ENCODE assay signal across 8 cellular contexts in the genomic region with DNA sequence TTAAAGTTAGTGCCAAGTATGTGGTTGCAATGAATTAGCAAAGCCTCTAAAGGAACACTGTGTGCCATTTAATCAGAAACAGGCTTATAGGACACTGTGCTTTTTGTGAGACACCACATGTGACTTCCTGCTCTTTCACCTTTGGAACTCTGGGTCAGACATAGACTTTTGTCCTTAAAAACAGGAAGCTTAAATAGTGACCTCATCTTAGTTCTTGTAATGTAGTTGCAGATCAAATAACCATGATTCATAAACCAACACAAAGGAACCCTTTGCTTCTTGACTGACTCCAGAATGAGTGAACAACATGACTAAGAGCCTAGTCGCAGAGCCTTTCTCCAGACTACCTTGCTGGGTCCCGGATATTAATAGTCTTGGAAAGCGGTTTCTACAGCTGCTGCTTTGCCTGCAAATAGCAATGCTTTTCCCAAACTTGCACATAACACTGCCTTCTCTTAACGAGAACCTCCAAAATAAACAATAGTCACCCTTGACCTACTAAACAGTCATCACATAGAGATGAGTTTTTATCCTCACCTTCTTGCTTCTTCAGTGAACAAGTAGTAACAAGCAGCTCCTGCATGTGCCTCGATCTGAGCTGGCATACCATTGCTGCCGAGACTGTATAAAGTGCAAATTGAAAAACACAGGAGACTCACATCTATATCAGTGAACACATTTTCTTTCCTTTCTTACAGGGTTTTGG.
DNase-seq lines count a peak whose midpoint lies in the region; ATAC-seq and TF ChIP-seq lines count a peak whose summit lies in the region.
"Not testable (repeated sequence)": the region's sequence is repeated elsewhere in the genome, so short reads cannot be mapped to it uniquely, and the experiment has no call there.

No MANE protein-coding gene starts in this region.

- not testable (repeated sequence) for H2AFZ ChIP-seq in PC-3 (ENCODE audit: low read length)

- TSS peak; percentile 73 for BruUV-seq in PC-3 (replicated peaks; lab: Mats Ljungman, UMichigan)

- ATAC-seq in PC-3: not testable (repeated sequence)

- WGBS in liver: 55% methylated on average over 3 of the region's 6 CpGs
- WGBS in sigmoid colon, 2 donors: 61 to 72% methylated on average over 5 of the region's 6 CpGs
- 58% methylated on average over 6 of the region's 6 CpGs; no CpG with 5 or more reads in 1 of the 2 donors for WGBS in transverse colon (ENCODE audit: low coverage in 1 of 2), 2 donors

- H3F3A ChIP-seq in PC-3 (ENCODE audit: low read length, unreplicated experiment): not testable (repeated sequence)

- TF ChIP-seq POLR2A in sigmoid colon (IDR thresholded peaks at IDR 0.05); transverse colon (IDR thresholded peaks at IDR 0.05): not testable (repeated sequence)

- H4K20me1 ChIP-seq in PC-3 (ENCODE audit: low read length): not testable (repeated sequence)

- peak overlapping the region; percentile 84 for H3K9ac ChIP-seq in PC-3 (ENCODE audit: low read length)
- H3K9ac ChIP-seq in liver (ENCODE audit: low read depth in 1 of 2, low read length in 2 of 2): not testable (repeated sequence)

- not testable (repeated sequence) for H3K9me2 ChIP-seq in PC-3 (replicated peaks; ENCODE audit: low read length)

- H3K79me2 ChIP-seq in PC-3 (ENCODE audit: low read length): not testable (repeated sequence)

- CTCF ChIA-PET in PC-3 (lab: Charles Lee): not testable (repeated sequence)

- peak; percentile 45 for DNase-seq in EL
- peak; percentile 85 for DNase-seq in PC-3
- DNase-seq in activated CD8-positive, alpha-beta memory T cell treated with anti-CD3 and anti-CD28 coated beads for 24 hours: peak; percentile 64
- peak; percentile 7 for DNase-seq in brain pericyte (ENCODE audit: low read depth, low spot score)
- peak; percentile 54 for DNase-seq in fibroblast of peridontal ligament (ENCODE audit: extremely low read depth)
- not testable (repeated sequence) for DNase-seq in sigmoid colon, transverse colon

- TF ChIP-seq RAD21 in liver (IDR thresholded peaks at IDR 0.05): not testable (repeated sequence)

- POLR2A ChIA-PET in PC-3 (lab: Charles Lee; ENCODE audit: unreplicated experiment): not testable (repeated sequence)

- not testable (repeated sequence) for TF ChIP-seq CTCF in PC-3 (conservative IDR thresholded peaks at IDR 0.05; ENCODE audit: low read depth, low read length); liver (IDR thresholded peaks at IDR 0.05; ENCODE audit: low read depth, low read length, missing input control); sigmoid colon (IDR thresholded peaks at IDR 0.05); transverse colon (IDR thresholded peaks at IDR 0.05)

- not testable (repeated sequence) for H3K4me1 ChIP-seq in PC-3 (ENCODE audit: insufficient read depth, low read length); liver (ENCODE audit: control insufficient read depth in 4 of 4, insufficient read depth in 4 of 4, low read length in 3 of 4); sigmoid colon; transverse colon

- H3K9me3 ChIP-seq in PC-3 (ENCODE audit: low read length); liver (ENCODE audit: control insufficient read depth in 4 of 4, low read length in 3 of 4); sigmoid colon; transverse colon: not testable (repeated sequence)

- H3K27ac ChIP-seq in PC-3 (ENCODE audit: low read length) (peak overlapping the region; percentile 92), liver (ENCODE audit: low read depth in 1 of 2, low read length in 2 of 2) (peak overlapping the region; percentile 53 to 86), sigmoid colon (peak overlapping the region; percentile 31 to 69 (median 47)), transverse colon (peak overlapping the region; percentile 54 to 80 (median 70))

- not testable (repeated sequence) for H3K36me3 ChIP-seq in PC-3 (ENCODE audit: low read depth, low read length); liver (ENCODE audit: control insufficient read depth in 4 of 4, insufficient read depth in 3 of 4, low read depth in 1 of 4, low read length in 3 of 4); sigmoid colon; transverse colon

- H3K4me2 ChIP-seq in PC-3 (ENCODE audit: low read length): peak overlapping the region; percentile 75

- peak in 2 of 4 donors; percentile 53 to 72 for TF ChIP-seq EP300 in sigmoid colon (IDR thresholded peaks at IDR 0.05)
- not testable (repeated sequence) for TF ChIP-seq EP300 in transverse colon (IDR thresholded peaks at IDR 0.05; ENCODE audit: low read depth)

- in situ Hi-C loops in transverse colon (cut with MboI; ENCODE audit: low pct_ligation_motif_present in 1 of 4, low pct_unique_long_range_greater_than_20kb in 1 of 4, low sequenced_read_pairs in 3 of 4): not testable (repeated sequence)

- H3K4me3 ChIP-seq in PC-3 (ENCODE audit: low read length): peak overlapping the region; percentile 32; the same call in 1 of the 2 replicates
- not testable (repeated sequence) for H3K4me3 ChIP-seq in liver (ENCODE audit: low read depth in 1 of 3, low read length in 3 of 3); sigmoid colon; transverse colon

- not testable (repeated sequence) for H3K27me3 ChIP-seq in PC-3 (ENCODE audit: low read length); liver (ENCODE audit: control insufficient read depth in 4 of 4, insufficient read depth in 4 of 4, low read length in 3 of 4); sigmoid colon; transverse colon

- intact Hi-C loops in PC-3 (cut with micrococcal nuclease); sigmoid colon (cut with DNase I); transverse colon (cut with DNase I; ENCODE audit: low total_unique reads): not testable (repeated sequence)

TF ChIP-seq in liver, 16 proteins besides CTCF, POLR2A, EP300 and RAD21:
- TF ChIP-seq YY1 (IDR thresholded peaks at IDR 0.05) (peak; percentile 27), JUND (IDR thresholded peaks at IDR 0.05) (peak; percentile 65 to 78), SP1 (IDR thresholded peaks at IDR 0.05) (peak; percentile 72), HNF4A (conservative IDR thresholded peaks at IDR 0.05) (peak; percentile 55 to 61), RXRA (IDR thresholded peaks at IDR 0.05) (peak; percentile 46 to 60), NR2F2 (IDR thresholded peaks at IDR 0.05) (peak; percentile 81)
- TF ChIP-seq, protein P1, sequence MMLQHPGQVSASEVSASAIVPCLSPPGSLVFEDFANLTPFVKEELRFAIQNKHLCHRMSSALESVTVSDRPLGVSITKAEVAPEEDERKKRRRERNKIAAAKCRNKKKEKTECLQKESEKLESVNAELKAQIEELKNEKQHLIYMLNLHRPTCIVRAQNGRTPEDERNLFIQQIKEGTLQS (IDR thresholded peaks at IDR 0.05): peak; percentile 29
